In genomic region chr17:10999484-10999883, GRCh38 we compare ENCODE assay signal across 5 cellular contexts.
"Had no signal": no experiment of that assay in that cellular context is flagged by ENCODE, and none has a peak within 500 bp of the region (broad histone marks: within the 10 kb centered on the region; RNA-seq: fewer than 3 reads in every experiment).

No MANE protein-coding gene starts in this region.

- ATAC-seq: GM23338, HepG2 had no signal

- H3K27ac ChIP-seq: HL-60 had no signal

- H3K4me2 ChIP-seq: GM23338 had no signal

- H2AFZ ChIP-seq: GM23338 had no signal

- H3K4me3 ChIP-seq: GM23338 had no signal

- DNase-seq: H9, HCEC 1CT had no signal
